1 cellular context compared by ENCODE assay signal in the genomic region with DNA sequence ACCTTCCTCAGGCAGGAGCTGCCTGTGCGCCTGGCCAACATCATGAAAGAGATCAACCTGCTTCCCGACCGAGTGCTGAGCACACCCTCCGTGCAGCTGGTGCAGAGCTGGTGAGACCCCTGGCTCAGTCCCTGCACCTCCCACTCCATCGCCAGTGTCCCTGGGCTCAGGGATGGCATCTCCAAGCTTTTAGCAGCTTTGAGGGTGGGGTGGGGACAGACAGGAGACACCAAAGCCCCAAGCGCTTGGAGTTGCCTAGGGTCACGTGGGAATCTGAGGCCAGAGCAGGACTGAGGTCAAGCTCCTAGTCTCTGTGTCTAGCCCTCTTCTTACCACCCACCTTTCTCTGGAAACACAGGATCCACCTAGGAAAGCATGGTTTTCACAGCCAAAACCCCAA.
TF ChIP-seq lines count a peak whose summit lies in the region.

No MANE protein-coding gene starts in this region.

TF ChIP-seq in H1, 55 proteins besides CTCF, POLR2A, EP300 and RAD21:
- no peak for TF ChIP-seq RNF2 (IDR thresholded peaks at IDR 0.05; ENCODE audit: borderline replicate concordance, low read depth, low read length, missing control alignments, poor library complexity, severe bottlenecking)
- no peak for TF ChIP-seq GTF2F1 (IDR thresholded peaks at IDR 0.05; ENCODE audit: borderline replicate concordance, low read depth, low read length)
- no peak for TF ChIP-seq KDM1A (IDR thresholded peaks at IDR 0.05; ENCODE audit: borderline replicate concordance, low read length)
- no peak for TF ChIP-seq YY1 (IDR thresholded peaks at IDR 0.05; ENCODE audit: low read depth, low read length)
- TF ChIP-seq RFX5 (IDR thresholded peaks at IDR 0.05; ENCODE audit: borderline replicate concordance, low read depth, low read length) = no peak
- TF ChIP-seq TEAD4 (IDR thresholded peaks at IDR 0.05; ENCODE audit: low read depth, low read length) = no peak
- no peak for TF ChIP-seq TAF1 (IDR thresholded peaks at IDR 0.05; ENCODE audit: low read depth, low read length)
- no peak for TF ChIP-seq NRF1 (IDR thresholded peaks at IDR 0.05; ENCODE audit: low read depth, low read length)
- TF ChIP-seq ASH2L (IDR thresholded peaks at IDR 0.05; ENCODE audit: low read length) = no peak
- no peak for TF ChIP-seq SRF (IDR thresholded peaks at IDR 0.05; ENCODE audit: low read depth, low read length)
- TF ChIP-seq E2F6 (IDR thresholded peaks at IDR 0.05) = no peak
- no peak for TF ChIP-seq SAP30 (IDR thresholded peaks at IDR 0.05; ENCODE audit: insufficient read depth, insufficient replicate concordance, low read length)
- TF ChIP-seq GABPA (IDR thresholded peaks at IDR 0.05; ENCODE audit: borderline replicate concordance, insufficient read depth, low read length) = no peak
- TF ChIP-seq KDM4A (IDR thresholded peaks at IDR 0.05; ENCODE audit: low read depth, low read length, severe bottlenecking) = no peak
- TF ChIP-seq HDAC6 (IDR thresholded peaks at IDR 0.05; ENCODE audit: low read depth, low read length) = no peak
- TF ChIP-seq ZNF274 (IDR thresholded peaks at IDR 0.05; ENCODE audit: borderline replicate concordance, extremely low read depth, low read length) = no peak
- TF ChIP-seq PHF8 (conservative IDR thresholded peaks at IDR 0.05; ENCODE audit: low read depth, low read length) = no peak
TF ChIP-seq in H1: peak in this region for 0.
